Comparison of ENCODE assay signal across 8 cellular contexts in genomic region chrX:119784747-119785446, GRCh38. TPM values are rescaled to one million over a fixed set of nuclear protein-coding genes. Genes with fewer than 3 reads are reported as not detected.
DNase-seq lines count a peak whose midpoint lies in the region; ATAC-seq and TF ChIP-seq lines count a peak whose summit lies in the region.

No MANE protein-coding gene starts in this region.

- intact Hi-C loops in OCI-LY7 (cut with micrococcal nuclease; ENCODE audit: unreplicated experiment): no loop called here

- peaks cover 13% of the 10 kb centered on the region for H4K20me1 ChIP-seq in OCI-LY7 (ENCODE audit: insufficient read depth, low read length)

- no peak overlapping the region for H3K4me3 ChIP-seq in OCI-LY7 (ENCODE audit: low read depth, low read length, poor library complexity, severe bottlenecking)

- H3K9me3 Mint-ChIP-seq in type B pancreatic cell: no peaks in the 10 kb centered on the region

- ATAC-seq in GM19463 (IDR thresholded peaks at IDR 0.05; ENCODE audit: unreplicated experiment) (peak; percentile 57), HG02938 (IDR thresholded peaks at IDR 0.05; ENCODE audit: unreplicated experiment) (no peak), HG03196 (IDR thresholded peaks at IDR 0.05; ENCODE audit: unreplicated experiment) (no peak)

- 0 out of 2 replicates have a peak overlapping the region, but pooled peaks have one; percentile 16 for H3K4me2 ChIP-seq in OCI-LY7 (ENCODE audit: low read length)

- no peaks in the 10 kb centered on the region for H3K27me3 Mint-ChIP-seq in type B pancreatic cell

- POLR2A ChIA-PET in OCI-LY7 (lab: Charles Lee): interaction anchor here (0.5 to 1.0 kb wide), 3 partner anchors 11 to 232 kb away, joined by 3 to 6 read pairs (median 5); partner anchors contain the start of gene SOWAHD

- peaks cover 89% of the 10 kb centered on the region for H3K36me3 ChIP-seq in OCI-LY7 (ENCODE audit: insufficient read depth, low read length)

- H3K4me1 ChIP-seq in OCI-LY7 (ENCODE audit: insufficient read depth, low read length, poor library complexity, severe bottlenecking): peaks cover 36% of the 10 kb centered on the region

- H3K9me3 ChIP-seq in OCI-LY7 (ENCODE audit: low read length): no peaks in the 10 kb centered on the region

- TF ChIP-seq CTCF in C4-2B (conservative IDR thresholded peaks at IDR 0.05) (peak; percentile 65), OCI-LY7 (conservative IDR thresholded peaks at IDR 0.05; ENCODE audit: low read length) (peak; percentile 69), type B pancreatic cell (conservative IDR thresholded peaks at IDR 0.05) (peak; percentile 58)

- H3K27ac Mint-ChIP-seq in type B pancreatic cell: no peak overlapping the region

- peak overlapping the region; percentile 15 for H3K4me3 Mint-ChIP-seq in type B pancreatic cell

- H2AFZ ChIP-seq in OCI-LY7 (ENCODE audit: low read length): no peak overlapping the region

- no peaks in the 10 kb centered on the region for H3K9me2 ChIP-seq in OCI-LY7 (ENCODE audit: insufficient read depth, low read length)

- DNase-seq in OCI-LY7 (ENCODE audit: low spot score): peak; percentile 27
- DNase-seq in activated T-cell treated with anti-CD3 and anti-CD28 coated beads, Interleukin-2, amount 50 U/mL, for 48 hours: peak; percentile 68 to 75
- DNase-seq in iPS-NIHi11 (ENCODE audit: low spot score): peak; percentile 23
- DNase-seq in type B pancreatic cell (ENCODE audit: extremely low spot score, unreplicated experiment): no peak

- peaks cover 54% of the 10 kb centered on the region for H3K79me2 ChIP-seq in OCI-LY7 (ENCODE audit: insufficient read depth, low read depth, low read length)

- H3K4me1 Mint-ChIP-seq in type B pancreatic cell (ENCODE audit: unreplicated experiment): no peaks in the 10 kb centered on the region

- H3K27ac ChIP-seq in C4-2B (no peak overlapping the region), OCI-LY7 (ENCODE audit: low read depth, low read length, poor library complexity, severe bottlenecking) (no peak overlapping the region)

- no TSS peak for BruUV-seq in OCI-LY7 (replicated peaks; lab: Mats Ljungman, UMichigan)

- CTCF ChIA-PET in OCI-LY7 (lab: Charles Lee; ENCODE audit: unreplicated experiment): no interaction called here

- peaks cover 21% of the 10 kb centered on the region for H3K36me3 Mint-ChIP-seq in type B pancreatic cell

RNA-seq across cellular contexts. Expression of gene RPL39, which starts 6.5 kb away (rescaled TPM):
- total RNA-seq in OCI-LY7 (2014; rRNA removed; shearing (Covaris generic)): 1,897 and 2,118 TPM in 2 replicates
- total RNA-seq in OCI-LY7 (2022) (2,029 and 2,070 TPM in 2 replicates), type B pancreatic cell (ENCODE audit: low replicate concordance) (2,402 and 2,468 TPM in 2 replicates)

RNA-seq across cellular contexts. Expression of gene SOWAHD, which starts 26.5 kb away (rescaled TPM):
- total RNA-seq in OCI-LY7 (2014; rRNA removed; shearing (Covaris generic)): not detected in 2 replicates
- total RNA-seq in OCI-LY7 (2022): 0.29 and 0.55 TPM in 2 replicates
- 0.63 TPM in 1 of 2 replicates, not detected in the other for total RNA-seq in type B pancreatic cell (ENCODE audit: low replicate concordance)
